9 cellular contexts compared by ENCODE assay signal in genomic region chr1:203480525-203481084, GRCh38. TPM values are rescaled to one million over a fixed set of nuclear protein-coding genes. Genes with fewer than 3 reads are reported as not detected.
A peak's percentile ranks its signal among the peaks of the same experiment; 100 is the strongest.
DNase-seq lines count a peak whose midpoint lies in the region; ATAC-seq and TF ChIP-seq lines count a peak whose summit lies in the region.
"Had no signal": no experiment of that assay in that cellular context is flagged by ENCODE, and none has a peak within 500 bp of the region (broad histone marks: within the 10 kb centered on the region; RNA-seq: fewer than 3 reads in every experiment).

No MANE protein-coding gene starts in this region.

- DNase-seq in EL: peak; percentile 97
- DNase-seq in NCI-H2107 (lab: John Stamatoyannopoulos, UW): peak; percentile 73
- peak; percentile 25 to 40 for DNase-seq in activated CD4-positive, alpha-beta T cell treated with anti-CD3 and anti-CD28 coated beads for 4 hours
- peak in 2 of 3 experiments; percentile 32 to 36 for DNase-seq in effector memory CD8-positive, alpha-beta T cell
- no peak for DNase-seq in type B pancreatic cell (ENCODE audit: extremely low spot score, unreplicated experiment)
- no peak for DNase-seq in UCSD-AML1 (lab: John Stamatoyannopoulos, UW; ENCODE audit: unreplicated experiment)

- H3K4me1 Mint-ChIP-seq in effector memory CD8-positive, alpha-beta T cell (ENCODE audit: low read depth in 2 of 2): peaks cover 0 to 8% of the 10 kb centered on the region in 2 donors
- peaks cover 33% of the 10 kb centered on the region for H3K4me1 Mint-ChIP-seq in type B pancreatic cell (ENCODE audit: unreplicated experiment)

- H3K27ac Mint-ChIP-seq in effector memory CD8-positive, alpha-beta T cell: no peak overlapping the region
- H3K27ac Mint-ChIP-seq in type B pancreatic cell: peak overlapping the region; percentile 6

- TF ChIP-seq CTCF in type B pancreatic cell (conservative IDR thresholded peaks at IDR 0.05): no peak

- no peaks in the 10 kb centered on the region for H3K9me3 Mint-ChIP-seq in effector memory CD8-positive, alpha-beta T cell
- no peaks in the 10 kb centered on the region for H3K9me3 Mint-ChIP-seq in type B pancreatic cell

- H3K36me3 Mint-ChIP-seq in effector memory CD8-positive, alpha-beta T cell (ENCODE audit: insufficient read depth): no peaks in the 10 kb centered on the region
- no peaks in the 10 kb centered on the region for H3K36me3 Mint-ChIP-seq in type B pancreatic cell

- peak; percentile 83 for ATAC-seq in effector memory CD8-positive, alpha-beta T cell (replicated peaks)
- no peak for ATAC-seq in HG03039 (IDR thresholded peaks at IDR 0.05; ENCODE audit: unreplicated experiment)

- no peak overlapping the region for H3K4me3 Mint-ChIP-seq in effector memory CD8-positive, alpha-beta T cell
- no peak overlapping the region for H3K4me3 Mint-ChIP-seq in type B pancreatic cell

- no peaks in the 10 kb centered on the region for H3K9me3 ChIP-seq in muscle layer of colon (ENCODE audit: low read length)

- peak overlapping the region; percentile 5 to 12 for H3K4me3 ChIP-seq in muscle layer of colon (ENCODE audit: low read depth in 1 of 2, low read length in 2 of 2)

- peaks cover 17 to 23% of the 10 kb centered on the region in 2 donors for H3K27me3 Mint-ChIP-seq in effector memory CD8-positive, alpha-beta T cell
- peaks cover 4% of the 10 kb centered on the region for H3K27me3 Mint-ChIP-seq in type B pancreatic cell

- H3K27ac ChIP-seq in muscle layer of colon (ENCODE audit: low read depth, low read length): peak overlapping the region; percentile 85
- H3K27ac ChIP-seq: KMS-11 had no signal

- H3K27me3 ChIP-seq in muscle layer of colon (ENCODE audit: control insufficient read depth in 1 of 2, insufficient read depth in 2 of 2, low read length in 2 of 2): no peaks in the 10 kb centered on the region

- peak overlapping the region; percentile 49 for H3K9ac ChIP-seq in muscle layer of colon (ENCODE audit: low read length)
- H3K9ac ChIP-seq: KMS-11 had no signal

- peaks cover 75% of the 10 kb centered on the region for H3K4me1 ChIP-seq in muscle layer of colon (ENCODE audit: insufficient read depth, low read length)

- H3K36me3 ChIP-seq in muscle layer of colon (ENCODE audit: insufficient read depth, low read length): peaks cover 25% of the 10 kb centered on the region

RNA-seq across cellular contexts. Expression of gene PRELP, which starts 5.0 kb away (rescaled TPM):
- 0.07 and 1.1 TPM in 2 replicates for total RNA-seq in type B pancreatic cell (ENCODE audit: low replicate concordance)

RNA-seq across cellular contexts. Expression of gene OPTC, which starts 13.3 kb away (rescaled TPM):
- total RNA-seq in type B pancreatic cell (ENCODE audit: low replicate concordance): not detected in 2 replicates

Comparison
In these comparisons a context has a peak if more than half of its experiments do, and no peak if none do; other contexts are left out.
1. DNase-seq: peak in EL (single experiment), NCI-H2107 (single experiment), activated CD4-positive, alpha-beta T cell treated with anti-CD3 and anti-CD28 coated beads for 4 hours (2 of 2) and effector memory CD8-positive, alpha-beta T cell (2 of 3); none in type B pancreatic cell (single experiment) and UCSD-AML1 (single experiment).